In genomic region chrX:151552721-151553120, GRCh38 we compare ENCODE assay signal across 6 cellular contexts. TPM values are rescaled to one million over a fixed set of nuclear protein-coding genes. Genes with fewer than 3 reads are reported as not detected.
"Had no signal": no experiment of that assay in that cellular context is flagged by ENCODE, and none has a peak within 500 bp of the region (broad histone marks: within the 10 kb centered on the region; RNA-seq: fewer than 3 reads in every experiment).

No MANE protein-coding gene starts in this region.

- H3K27ac Mint-ChIP-seq: GM23338, H9, IgD-negative memory B cell had no signal

- H3K4me3 Mint-ChIP-seq: GM23338, H9, IgD-negative memory B cell had no signal

- H3K9me3 Mint-ChIP-seq: IgD-negative memory B cell had no signal

- H3K4me1 Mint-ChIP-seq: GM23338, H9, IgD-negative memory B cell had no signal

- ATAC-seq: GM23338, HepG2 had no signal

- H3K4me3 ChIP-seq: GM23338 had no signal

- DNase-seq: H9, HCEC 1CT had no signal

- H3K36me3 Mint-ChIP-seq: IgD-negative memory B cell had no signal

RNA-seq across cellular contexts. Expression of gene PASD1, which starts 10.8 kb away (rescaled TPM):
- total RNA-seq: H9, HepG2, HT-29 had no signal
- polyA plus RNA-seq: GM23338, HepG2, IgD-negative memory B cell had no signal
